8 cellular contexts compared by ENCODE assay signal in genomic region chr7:137982394-137982793, GRCh38. TPM values are rescaled to one million over a fixed set of nuclear protein-coding genes. Genes with fewer than 3 reads are reported as not detected.
DNase-seq lines count a peak whose midpoint lies in the region; ATAC-seq and TF ChIP-seq lines count a peak whose summit lies in the region.
"Not testable (repeated sequence)": the region's sequence is repeated elsewhere in the genome, so short reads cannot be mapped to it uniquely, and the experiment has no call there.

No MANE protein-coding gene starts in this region.

- POLR2A ChIA-PET in Caco-2 (lab: Charles Lee); activated B cell treated with CpG ODN at 0.5 μM for 24 hours (lab: Charles Lee): not testable (repeated sequence)

- not testable (repeated sequence) for H3K4me3 ChIP-seq in Caco-2 (ENCODE audit: low read depth, low read length); breast epithelium; left ventricle myocardium inferior; osteoblast (ENCODE audit: insufficient read depth, low read length)

- H3K4me1 ChIP-seq in Caco-2 (peaks cover 84% of the 10 kb centered on the region), breast epithelium (peaks cover 37 to 49% of the 10 kb centered on the region in 2 donors), left ventricle myocardium inferior (peaks cover 89% of the 10 kb centered on the region), osteoblast (ENCODE audit: insufficient read depth, low read length) (peaks cover 90% of the 10 kb centered on the region)

- H3K36me3 ChIP-seq in Caco-2 (ENCODE audit: control insufficient read depth, insufficient read depth, low read length); breast epithelium; left ventricle myocardium inferior: not testable (repeated sequence)
- H3K36me3 ChIP-seq in osteoblast (ENCODE audit: insufficient read depth, low read length): peaks cover 11% of the 10 kb centered on the region

- not testable (repeated sequence) for H2AFZ ChIP-seq in osteoblast (ENCODE audit: low read length)

- H3K36me3 Mint-ChIP-seq in Caco-2 (ENCODE audit: insufficient read depth, unreplicated experiment) (peaks cover 48% of the 10 kb centered on the region), type B pancreatic cell (peaks cover 48% of the 10 kb centered on the region)
- H3K36me3 Mint-ChIP-seq in activated B cell treated with CpG ODN at 0.5 μM for 24 hours (ENCODE audit: low read depth): not testable (repeated sequence)
- peaks cover 44 to 57% of the 10 kb centered on the region in 2 donors for H3K36me3 Mint-ChIP-seq in stimulated activated naive B cell treated with anti-CD40 and anti-IgM and Interleukin-4, amounts not matched to agents 10 μg/mL and 1 μg/mL and 100 μg/mL, for 72 hours

- CTCF ChIA-PET in Caco-2 (lab: Charles Lee): not testable (repeated sequence)
- CTCF ChIA-PET in activated B cell treated with CpG ODN at 0.5 μM for 24 hours (lab: Charles Lee): interaction anchor here (1.2 kb wide), 1 partner anchor 23 kb away, joined by 3 read pairs; no protein-coding TSS in a partner anchor

- H3K4me3 Mint-ChIP-seq in Caco-2 (ENCODE audit: unreplicated experiment); activated B cell treated with CpG ODN at 0.5 μM for 24 hours; stimulated activated naive B cell treated with anti-CD40 and anti-IgM and Interleukin-4, amounts not matched to agents 10 μg/mL and 1 μg/mL and 100 μg/mL, for 72 hours: not testable (repeated sequence)
- peak overlapping the region; percentile 40 for H3K4me3 Mint-ChIP-seq in type B pancreatic cell

- H3K27me3 ChIP-seq in Caco-2 (replicated peaks; ENCODE audit: control insufficient read depth, insufficient read depth, low read length); breast epithelium; left ventricle myocardium inferior (ENCODE audit: low read depth); osteoblast (ENCODE audit: insufficient read depth, low read length): not testable (repeated sequence)

- not testable (repeated sequence) for DNase-seq in Caco-2; activated B cell treated with CpG ODN at 0.5 μM for 24 hours; breast epithelium (ENCODE audit: low spot score in 2 of 2); left ventricle myocardium inferior; osteoblast (ENCODE audit: insufficient read length, low spot score, missing footprints); stimulated activated naive B cell treated with anti-CD40 and anti-IgM and Interleukin-4, amounts not matched to agents 10 μg/mL and 1 μg/mL and 100 μg/mL, for 72 hours; type B pancreatic cell (ENCODE audit: extremely low spot score, unreplicated experiment)
- DNase-seq in MV-4-11 (lab: John Stamatoyannopoulos, UW): peak; percentile 5

- H4K20me1 ChIP-seq in osteoblast (ENCODE audit: insufficient read depth, low read length): not testable (repeated sequence)

- peaks cover 72% of the 10 kb centered on the region for H3K4me1 Mint-ChIP-seq in Caco-2 (ENCODE audit: low read depth, unreplicated experiment)
- peaks cover 33% of the 10 kb centered on the region for H3K4me1 Mint-ChIP-seq in activated B cell treated with CpG ODN at 0.5 μM for 24 hours
- H3K4me1 Mint-ChIP-seq in stimulated activated naive B cell treated with anti-CD40 and anti-IgM and Interleukin-4, amounts not matched to agents 10 μg/mL and 1 μg/mL and 100 μg/mL, for 72 hours: peaks cover 42 to 49% of the 10 kb centered on the region in 2 donors
- peaks cover 54% of the 10 kb centered on the region for H3K4me1 Mint-ChIP-seq in type B pancreatic cell (ENCODE audit: unreplicated experiment)

- ATAC-seq in activated B cell treated with CpG ODN at 0.5 μM for 24 hours (ENCODE audit: low read depth); stimulated activated naive B cell treated with anti-CD40 and anti-IgM and Interleukin-4, amounts not matched to agents 10 μg/mL and 1 μg/mL and 100 μg/mL, for 72 hours (replicated peaks): not testable (repeated sequence)

- H3K4me2 ChIP-seq in osteoblast (ENCODE audit: insufficient read depth, low read length): not testable (repeated sequence)

- H3K27ac ChIP-seq in breast epithelium (peak overlapping the region; percentile 83 to 86), left ventricle myocardium inferior (replicated peaks) (peak overlapping the region; percentile 86), osteoblast (ENCODE audit: low read depth, low read length) (peak overlapping the region; percentile 98)

- H3K27me3 Mint-ChIP-seq in Caco-2 (ENCODE audit: insufficient read depth, unreplicated experiment); activated B cell treated with CpG ODN at 0.5 μM for 24 hours; stimulated activated naive B cell treated with anti-CD40 and anti-IgM and Interleukin-4, amounts not matched to agents 10 μg/mL and 1 μg/mL and 100 μg/mL, for 72 hours; type B pancreatic cell: not testable (repeated sequence)

- intact Hi-C loops in Caco-2 (cut with micrococcal nuclease; ENCODE audit: unreplicated experiment): loop anchor here (2.0 kb wide), 1 partner anchor 16 kb away; no protein-coding TSS in a partner anchor
- intact Hi-C loops in activated B cell treated with CpG ODN at 0.5 μM for 24 hours (cut with micrococcal nuclease); breast epithelium (cut with DNase I; ENCODE audit: low total_unique reads); left ventricle myocardium inferior (cut with micrococcal nuclease): not testable (repeated sequence)

- TF ChIP-seq POLR2A in breast epithelium (IDR thresholded peaks at IDR 0.05): not testable (repeated sequence)

- peaks cover 96% of the 10 kb centered on the region for H3K79me2 ChIP-seq in osteoblast (ENCODE audit: insufficient read depth, low read length)

- H3K9me3 Mint-ChIP-seq in Caco-2 (ENCODE audit: unreplicated experiment); activated B cell treated with CpG ODN at 0.5 μM for 24 hours; type B pancreatic cell: not testable (repeated sequence)
- H3K9me3 Mint-ChIP-seq in stimulated activated naive B cell treated with anti-CD40 and anti-IgM and Interleukin-4, amounts not matched to agents 10 μg/mL and 1 μg/mL and 100 μg/mL, for 72 hours: peaks cover 4 to 13% of the 10 kb centered on the region in 2 donors

- not testable (repeated sequence) for TF ChIP-seq CTCF in Caco-2 (IDR thresholded peaks at IDR 0.05; ENCODE audit: insufficient read depth in 1 of 2, low read depth in 1 of 2, low read length in 1 of 2, severe bottlenecking in 1 of 2, unreplicated experiment in 1 of 2); activated B cell treated with CpG ODN at 0.5 μM for 24 hours (IDR thresholded peaks at IDR 0.05); breast epithelium (IDR thresholded peaks at IDR 0.05); left ventricle myocardium inferior (IDR thresholded peaks at IDR 0.05; ENCODE audit: borderline replicate concordance); osteoblast (IDR thresholded peaks at IDR 0.05; ENCODE audit: extremely low read depth, low read depth, low read length); type B pancreatic cell (conservative IDR thresholded peaks at IDR 0.05)

- not testable (repeated sequence) for H3K9me3 ChIP-seq in Caco-2; breast epithelium; left ventricle myocardium inferior (replicated peaks); osteoblast (ENCODE audit: low read depth, low read length)

- H3K27ac Mint-ChIP-seq in Caco-2 (ENCODE audit: unreplicated experiment) (peak overlapping the region; percentile 88), activated B cell treated with CpG ODN at 0.5 μM for 24 hours (peak overlapping the region; percentile 47), type B pancreatic cell (peak overlapping the region; percentile 74)
- peak overlapping the region; percentile 7 for H3K27ac Mint-ChIP-seq in stimulated activated naive B cell treated with anti-CD40 and anti-IgM and Interleukin-4, amounts not matched to agents 10 μg/mL and 1 μg/mL and 100 μg/mL, for 72 hours

- BruUV-seq in Caco-2 (replicated peaks; lab: Mats Ljungman, UMichigan): not testable (repeated sequence)

RNA-seq across cellular contexts. Expression of gene CREB3L2, which starts 19.5 kb away (rescaled TPM):
- total RNA-seq in Caco-2 (2022) (106 and 123 TPM in 2 replicates), activated B cell treated with CpG ODN at 0.5 μM for 24 hours (16.6 and 21.7 TPM in 2 replicates), breast epithelium (10 to 100 TPM; 23.0 to 46.5 (median 40.5) TPM), left ventricle myocardium inferior (28.9 TPM), osteoblast (26.5 and 28.6 TPM in 2 replicates), type B pancreatic cell (ENCODE audit: low replicate concordance) (85.8 and 173 TPM in 2 replicates)

Comparison
In these comparisons a context has a peak if more than half of its experiments do, and no peak if none do; other contexts are left out.
1. H3K27ac Mint-ChIP-seq: peak in every context shown above with its lines; median percentile 88 in Caco-2; 74 in type B pancreatic cell; 47 in activated B cell treated with CpG ODN at 0.5 μM for 24 hours; 7 in stimulated activated naive B cell treated with anti-CD40 and anti-IgM and Interleukin-4, amounts not matched to agents 10 μg/mL and 1 μg/mL and 100 μg/mL, for 72 hours.